Comparison of ENCODE assay signal across 26 cellular contexts in the genomic region with DNA sequence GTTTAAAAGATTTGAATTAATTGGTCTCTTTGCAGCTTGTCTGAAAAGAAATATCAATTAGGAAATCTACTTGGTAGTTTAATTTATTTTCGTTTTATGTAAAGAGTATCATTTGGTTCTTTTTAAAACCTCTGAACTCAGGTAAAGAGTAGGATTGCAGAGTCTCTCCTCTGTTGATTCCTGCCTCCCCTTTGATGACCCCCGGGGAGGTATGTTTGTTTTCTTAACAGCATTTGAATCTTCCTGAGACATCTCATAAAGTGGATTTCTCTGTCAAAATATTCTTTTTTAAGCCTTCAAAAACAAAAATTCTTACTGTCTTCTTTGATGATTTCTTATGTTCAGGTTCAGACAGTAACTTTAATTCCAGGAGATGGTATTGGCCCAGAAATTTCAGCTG. TPM values are rescaled to one million over a fixed set of nuclear protein-coding genes. Genes with fewer than 3 reads are reported as not detected.
DNase-seq lines count a peak whose midpoint lies in the region; ATAC-seq and TF ChIP-seq lines count a peak whose summit lies in the region.
"Had no signal": no experiment of that assay in that cellular context is flagged by ENCODE, and none has a peak within 500 bp of the region (broad histone marks: within the 10 kb centered on the region; RNA-seq: fewer than 3 reads in every experiment).

No MANE protein-coding gene starts in this region.

- H2BK5ac ChIP-seq in H9 (ENCODE audit: insufficient read length, low read length) (no peak overlapping the region), mesendoderm (ENCODE audit: low read length) (no peak overlapping the region)

- peaks cover 78% of the 10 kb centered on the region for H3K36me3 Mint-ChIP-seq in activated T-cell treated with anti-CD3 and anti-CD28 coated beads, Interleukin-2, amount 50 U/mL, for 24 hours (ENCODE audit: low read depth)
- H3K36me3 Mint-ChIP-seq in H9 (ENCODE audit: insufficient read depth in 1 of 3, low read depth in 3 of 3), result peaks cover 0 to 20% (median 4%) of the 10 kb centered on the region in 3 experiments; a peak in 4 of 7 replicates
- H3K36me3 Mint-ChIP-seq: IgD-negative memory B cell had no signal

- H3K27ac Mint-ChIP-seq in activated T-cell treated with anti-CD3 and anti-CD28 coated beads, Interleukin-2, amount 50 U/mL, for 24 hours, result peak overlapping the region; percentile 33
- H3K27ac Mint-ChIP-seq in H9, result peak overlapping the region in 1 of 3 experiments; percentile 95; a peak in 4 of 7 replicates
- H3K27ac Mint-ChIP-seq: CD4-positive, alpha-beta memory T cell had no signal

- H3K56ac ChIP-seq in H9 (ENCODE audit: insufficient read length, low read depth, low read length) (no peak overlapping the region), mesendoderm (ENCODE audit: low read length) (no peak overlapping the region)

- no CpG with 5 or more reads among the region's 2 CpGs for WGBS in H9 (ENCODE audit: extremely low coverage, insufficient read length, low lambda C conversion rate)
- WGBS in mesendoderm (ENCODE audit: extremely low coverage, insufficient coverage, low lambda C conversion rate), result no CpG with 5 or more reads among the region's 2 CpGs
- WGBS in aorta, 2 donors, result 58 to 69% methylated on average over 1 to 2 of the region's 2 CpGs

- no peak overlapping the region for H2AFZ ChIP-seq in H9 (ENCODE audit: low read length)
- no peak overlapping the region for H2AFZ ChIP-seq in PC-9

- DNase-seq in activated T-cell treated with anti-CD3 and anti-CD28 coated beads, Interleukin-2, amount 50 U/mL, for 24 hours, result no peak
- DNase-seq in activated T-cell treated with anti-CD3 and anti-CD28 coated beads for 4 hours (no peak), H9 (no peak), PC-9 (no peak), mesendoderm (peak; percentile 35), aorta (no peak)
- no peak for DNase-seq in stimulated activated CD4-positive, alpha-beta T cell treated with anti-CD3 and anti-CD28 coated beads, Interleukin-2, amount 100 ng/mL, for 24 hours
- DNase-seq: C1 segment of cervical spinal cord; CD4-positive, alpha-beta memory T cell; COR-L47; NCI-H1092; NCI-H1417 treated with DMSO at 0.1 percent for 48 hours; NCI-H1694 treated with DMSO at 0.1 percent for 48 hours; NCI-H2081 treated with DMSO at 0.1 percent for 48 hours; NCI-H2171; NCI-H226; NCI-H510A; NCI-H69; SHP77 treated with DMSO at 0.1 percent for 48 hours; SK-N-SH had no signal

- no peak overlapping the region for H4K91ac ChIP-seq in H9 (ENCODE audit: insufficient read length, low read depth, low read length)

- peaks cover 23% of the 10 kb centered on the region for H3K4me1 Mint-ChIP-seq in activated T-cell treated with anti-CD3 and anti-CD28 coated beads, Interleukin-2, amount 50 U/mL, for 24 hours (ENCODE audit: low read depth)
- peaks cover 26 to 30% of the 10 kb centered on the region in 2 experiments for H3K4me1 Mint-ChIP-seq in H9

- POLR2A ChIA-PET in PC-9 (lab: Charles Lee; ENCODE audit: unreplicated experiment), result interaction anchor here (0.5 to 0.6 kb wide), 2 partner anchors 38 to 1086 kb away, joined by 4 to 5 read pairs; partner anchors contain the start of gene TSPAN3

- H3K4me1 ChIP-seq in H9 (ENCODE audit: insufficient read depth, low read length) (no peaks in the 10 kb centered on the region), PC-9 (replicated peaks; ENCODE audit: insufficient read depth) (peaks cover 13% of the 10 kb centered on the region), mesendoderm (ENCODE audit: control insufficient read depth, low read depth, low read length) (no peaks in the 10 kb centered on the region), aorta (ENCODE audit: control insufficient read depth in 1 of 2, insufficient read depth in 2 of 2, low read length in 2 of 2) (peaks cover 3 to 4% of the 10 kb centered on the region in 2 donors)

- H3K14ac ChIP-seq in H9 (ENCODE audit: insufficient read depth, low read length), result no peak overlapping the region

- no peak overlapping the region for H3K4me3 Mint-ChIP-seq in activated T-cell treated with anti-CD3 and anti-CD28 coated beads, Interleukin-2, amount 50 U/mL, for 24 hours
- peak overlapping the region; percentile 6 to 32; a peak in 2 of 5 replicates for H3K4me3 Mint-ChIP-seq in H9
- H3K4me3 Mint-ChIP-seq: CD4-positive, alpha-beta memory T cell; IgD-negative memory B cell had no signal

- H4K8ac ChIP-seq in H9 (replicated peaks; ENCODE audit: insufficient read length, low read depth, low read length), result no peak overlapping the region
- no peak overlapping the region for H4K8ac ChIP-seq in mesendoderm (ENCODE audit: low read depth, low read length)

- H3K23ac ChIP-seq in H9 (ENCODE audit: insufficient read length, low read depth, low read length) (no peak overlapping the region), mesendoderm (ENCODE audit: low read length) (no peak overlapping the region)

- H3K9me3 ChIP-seq in H9 (ENCODE audit: control insufficient read depth, low read depth, low read length), result no peaks in the 10 kb centered on the region
- H3K9me3 ChIP-seq in PC-9 (ENCODE audit: insufficient read depth, low read depth), result no peaks in the 10 kb centered on the region
- H3K9me3 ChIP-seq in aorta (ENCODE audit: control insufficient read depth, low read length), result no peaks in the 10 kb centered on the region
- H3K9me3 ChIP-seq: SK-N-SH had no signal

- no peak for ATAC-seq in HG03565 (IDR thresholded peaks at IDR 0.05; ENCODE audit: unreplicated experiment)
- ATAC-seq in aorta (ENCODE audit: low FRiP score), result no peak
- ATAC-seq: HCT116, Panc1 had no signal

- H3K18ac ChIP-seq in H9 (ENCODE audit: insufficient read length, low read depth, low read length) (no peak overlapping the region), mesendoderm (ENCODE audit: low read length) (no peak overlapping the region)

- H3K79me1 ChIP-seq in H9 (ENCODE audit: insufficient read depth, low read depth, low read length, poor library complexity, severe bottlenecking) (no peaks in the 10 kb centered on the region), mesendoderm (ENCODE audit: low read length) (no peaks in the 10 kb centered on the region)

- intact Hi-C loops in PC-9 (cut with micrococcal nuclease; ENCODE audit: unreplicated experiment) (no loop called here), aorta (cut with DNase I) (no loop called here)

- H3K4me2 ChIP-seq in H9 (ENCODE audit: insufficient read depth, insufficient read length, low read length), result no peak overlapping the region
- H3K4me2 ChIP-seq in PC-9, result no peak overlapping the region
- H3K4me2 ChIP-seq in mesendoderm (ENCODE audit: low read length), result no peak overlapping the region
- H3K4me2 ChIP-seq: KMS-11, SK-N-SH had no signal

- H3K27me3 Mint-ChIP-seq in activated T-cell treated with anti-CD3 and anti-CD28 coated beads, Interleukin-2, amount 50 U/mL, for 24 hours, result no peaks in the 10 kb centered on the region
- no peaks in the 10 kb centered on the region for H3K27me3 Mint-ChIP-seq in H9 (ENCODE audit: low read depth)
- H3K27me3 Mint-ChIP-seq: CD4-positive, alpha-beta memory T cell; IgD-negative memory B cell had no signal

- H3K27ac ChIP-seq in H9 (ENCODE audit: insufficient read length, low read depth, low read length) (no peak overlapping the region), PC-9 (peak overlapping the region; percentile 14; the same call in 1 of the 2 replicates), mesendoderm (ENCODE audit: low read depth, low read length) (no peak overlapping the region), aorta (ENCODE audit: low read depth in 1 of 2, low read length in 2 of 2) (no peak overlapping the region)
- H3K27ac ChIP-seq: KMS-11, RWPE1 had no signal

- H3K36me3 ChIP-seq in PC-9 (ENCODE audit: low read depth) (peaks cover 10% of the 10 kb centered on the region; the same call in 1 of the 2 replicates), mesendoderm (ENCODE audit: control insufficient read depth, insufficient read depth, low read length) (peaks cover 2% of the 10 kb centered on the region), aorta (ENCODE audit: control insufficient read depth in 1 of 2, insufficient read depth in 2 of 2, low read length in 1 of 2) (peaks cover 2 to 6% of the 10 kb centered on the region in 2 donors)

- H4K5ac ChIP-seq in H9 (ENCODE audit: insufficient read length, low read depth, low read length), result no peak overlapping the region
- no peak overlapping the region for H4K5ac ChIP-seq in mesendoderm (ENCODE audit: low read length)

- H3K79me2 ChIP-seq in H9 (ENCODE audit: insufficient read depth, low read length), result no peaks in the 10 kb centered on the region
- H3K79me2 ChIP-seq in PC-9 (ENCODE audit: low read depth), result peaks cover 6% of the 10 kb centered on the region
- H3K79me2 ChIP-seq in mesendoderm (ENCODE audit: control insufficient read depth, insufficient read depth, low read length), result no peaks in the 10 kb centered on the region

- H3F3A ChIP-seq in PC-9 (ENCODE audit: insufficient read depth, low read depth), result 0 out of 2 replicates have a peak, but pooled peaks cover 4% of the 10 kb centered on the region

- H3K9ac ChIP-seq in H9 (ENCODE audit: extremely low read depth, insufficient read length, low read length) (no peak overlapping the region), mesendoderm (ENCODE audit: low read length) (no peak overlapping the region)
- H3K9ac ChIP-seq: KMS-11, SK-N-SH had no signal

- H3K4me3 ChIP-seq in PC-9 (no peak overlapping the region), mesendoderm (ENCODE audit: low read length) (no peak overlapping the region), aorta (ENCODE audit: low read length in 2 of 2) (no peak overlapping the region)

- H3K9me2 ChIP-seq in PC-9 (ENCODE audit: insufficient read depth), result no peaks in the 10 kb centered on the region
- H3K9me2 ChIP-seq: SK-N-SH had no signal

- H4K20me1 ChIP-seq in H9 (ENCODE audit: control insufficient read depth, insufficient read depth, insufficient read length) (no peaks in the 10 kb centered on the region), PC-9 (ENCODE audit: insufficient read depth) (0 out of 2 replicates have a peak, but pooled peaks cover 5% of the 10 kb centered on the region)

- H3T11ph ChIP-seq in H9 (ENCODE audit: low read length), result no peak overlapping the region

- H3K27me3 ChIP-seq in H9 (ENCODE audit: insufficient read depth, low read length) (no peaks in the 10 kb centered on the region), PC-9 (ENCODE audit: insufficient read depth, low read depth) (no peaks in the 10 kb centered on the region), mesendoderm (ENCODE audit: insufficient read depth, low read length, poor library complexity) (no peaks in the 10 kb centered on the region), aorta (ENCODE audit: control insufficient read depth in 1 of 2, insufficient read depth in 2 of 2, low read length in 1 of 2) (no peaks in the 10 kb centered on the region)

- no peak overlapping the region for H3K4ac ChIP-seq in H9 (ENCODE audit: low read depth, low read length)
- no peak overlapping the region for H3K4ac ChIP-seq in mesendoderm (ENCODE audit: low read depth, low read length)

- no peaks in the 10 kb centered on the region for H3K23me2 ChIP-seq in H9 (ENCODE audit: insufficient read length, low read depth, low read length, poor library complexity, severe bottlenecking)

- H2BK120ac ChIP-seq in H9 (ENCODE audit: low read depth, low read length, poor library complexity, severe bottlenecking) (no peak overlapping the region), mesendoderm (ENCODE audit: low read depth, low read length) (no peak overlapping the region)

- TF ChIP-seq CTCF in H9 (conservative IDR thresholded peaks at IDR 0.05), result no peak
- no peak for TF ChIP-seq CTCF in PC-9 (conservative IDR thresholded peaks at IDR 0.05)

- H2BK12ac ChIP-seq in H9 (ENCODE audit: insufficient read length, low read depth, low read length), result no peak overlapping the region

- CTCF ChIA-PET in PC-9 (lab: Charles Lee), result no interaction called here

- H2BK20ac ChIP-seq in H9 (ENCODE audit: low read depth, low read length, poor library complexity, severe bottlenecking), result no peak overlapping the region

- H2AK5ac ChIP-seq in H9 (ENCODE audit: insufficient read length, low read length), result no peak overlapping the region
- no peak overlapping the region for H2AK5ac ChIP-seq in mesendoderm (ENCODE audit: low read length)

- BruUV-seq in PC-9 (replicated peaks; lab: Mats Ljungman, UMichigan), result no TSS peak

- H2BK15ac ChIP-seq in H9 (ENCODE audit: low read depth, low read length), result no peak overlapping the region
- H2BK15ac ChIP-seq in mesendoderm (replicated peaks; ENCODE audit: low read depth), result no peak overlapping the region

- no peaks in the 10 kb centered on the region for H3K9me3 Mint-ChIP-seq in activated T-cell treated with anti-CD3 and anti-CD28 coated beads, Interleukin-2, amount 50 U/mL, for 24 hours
- no peaks in the 10 kb centered on the region for H3K9me3 Mint-ChIP-seq in H9
- H3K9me3 Mint-ChIP-seq: CD4-positive, alpha-beta memory T cell; IgD-negative memory B cell had no signal

RNA-seq across cellular contexts. Expression of gene IDH3A, which starts 8.0 kb away (rescaled TPM):
- total RNA-seq in H9 (2021) (38.9 and 40.2 TPM in 2 replicates), PC-9 (2021) (64.8 and 67.8 TPM in 2 replicates), aorta (10 to 100 TPM; 60.7 to 68.3 TPM)
- polyA plus RNA-seq in mesendoderm (2013, experiment 1 of 2), result 18.4 TPM
- 19.8 TPM for polyA plus RNA-seq in mesendoderm (2013, experiment 2 of 2)
- polyA plus RNA-seq in aorta, result 10 to 100 TPM; 36.7 to 99.3 TPM

RNA-seq across cellular contexts. Expression of gene CIB2, which starts 26.0 kb away (rescaled TPM):
- total RNA-seq in H9 (2021), result 37.1 and 43.2 TPM in 2 replicates
- 5.6 and 5.8 TPM in 2 replicates for total RNA-seq in PC-9 (2021)
- 25.5 TPM for polyA plus RNA-seq in mesendoderm (2013, experiment 1 of 2)
- polyA plus RNA-seq in mesendoderm (2013, experiment 2 of 2), result 26.6 TPM
- total RNA-seq in aorta, result 1 to 10 TPM; 6.3 to 6.9 TPM
- 1 to 10 TPM; 8.4 to 9.1 TPM for polyA plus RNA-seq in aorta
